Comparison of ENCODE assay signal across 9 cellular contexts in genomic region chr2:119218478-119219064, GRCh38. TPM values are rescaled to one million over a fixed set of nuclear protein-coding genes. Genes with fewer than 3 reads are reported as not detected.
A peak's percentile ranks its signal among the peaks of the same experiment; 100 is the strongest.
DNase-seq lines count a peak whose midpoint lies in the region; ATAC-seq and TF ChIP-seq lines count a peak whose summit lies in the region.
"Had no signal": no experiment of that assay in that cellular context is flagged by ENCODE, and none has a peak within 500 bp of the region (broad histone marks: within the 10 kb centered on the region; RNA-seq: fewer than 3 reads in every experiment).

No MANE protein-coding gene starts in this region.

- peak; percentile 54 to 78 (median 68) for TF ChIP-seq CTCF in gastrocnemius medialis (IDR thresholded peaks at IDR 0.05 in 4 of 5, conservative IDR thresholded peaks at IDR 0.05 in 1 of 5)
- TF ChIP-seq CTCF in lower leg skin (IDR thresholded peaks at IDR 0.05), result no peak

- H3K4me3 ChIP-seq in gastrocnemius medialis (no peak overlapping the region), lower leg skin (ENCODE audit: low read depth, poor library complexity, severe bottlenecking) (no peak overlapping the region)

- DNase-seq in activated CD4-positive, alpha-beta T cell treated with anti-CD3 and anti-CD28 coated beads for 48 hours, result peak; percentile 17
- DNase-seq in activated CD4-positive, alpha-beta T cell treated with anti-CD3 and anti-CD28 coated beads for 1 hour, result no peak
- DNase-seq in NCI-H510A treated with DMSO at 0.1 percent for 48 hours (lab: John Stamatoyannopoulos, UW), result peak; percentile 88
- DNase-seq in epithelial cell of prostate (ENCODE audit: low read depth, low spot score), result no peak
- DNase-seq in gastrocnemius medialis, result peak; percentile 69 to 76
- DNase-seq in lower leg skin (ENCODE audit: low spot score in 2 of 2), result no peak
- DNase-seq: CD4-positive, CD25-positive, alpha-beta regulatory T cell had no signal

- H3K9me3 ChIP-seq in gastrocnemius medialis, result no peaks in the 10 kb centered on the region

- TF ChIP-seq POLR2A in gastrocnemius medialis (IDR thresholded peaks at IDR 0.05) (no peak), lower leg skin (IDR thresholded peaks at IDR 0.05) (no peak)

- peak; percentile 77 for ATAC-seq in gastrocnemius medialis
- no peak for ATAC-seq in HG03571 (IDR thresholded peaks at IDR 0.05; ENCODE audit: unreplicated experiment)
- no peak for ATAC-seq in HG02981 (IDR thresholded peaks at IDR 0.05; ENCODE audit: unreplicated experiment)

- 36 to 38% methylated on average over 6 of the region's 6 CpGs for WGBS in lower leg skin, 2 donors

- H3K4me1 ChIP-seq in gastrocnemius medialis, result peaks cover 7 to 16% of the 10 kb centered on the region in 2 donors

- peak overlapping the region; percentile 33 for H3K27ac ChIP-seq in epithelial cell of prostate
- peak overlapping the region; percentile 10 to 80 (median 71) for H3K27ac ChIP-seq in gastrocnemius medialis

- H3K36me3 ChIP-seq in gastrocnemius medialis, result no peaks in the 10 kb centered on the region

- intact Hi-C loops in gastrocnemius medialis (cut with DNase I; ENCODE audit: low total_unique reads) (loop anchor here (1.0 to 5.0 kb wide), 3 partner anchors 47 to 149 kb away; partner anchors contain the start of genes C2orf76 and DBI), lower leg skin (cut with DNase I; ENCODE audit: low total_unique reads) (no loop called here)

- H3K27me3 ChIP-seq in gastrocnemius medialis, result no peaks in the 10 kb centered on the region

- in situ Hi-C loops in gastrocnemius medialis (cut with MboI; ENCODE audit: low sequenced_read_pairs in 4 of 4), result loop anchor here in 3 of 4 donors (10.0 kb wide), 1 partner anchor 46 kb away; no protein-coding TSS in a partner anchor

RNA-seq across cellular contexts. Expression of gene STEAP3, which starts 5.1 kb away (rescaled TPM):
- 10 to 100 TPM; 10.1 to 21.7 (median 10.6) TPM for total RNA-seq in gastrocnemius medialis
- 10 to 100 TPM; 16.7 to 25.1 (median 22.0) TPM for total RNA-seq in lower leg skin
- total RNA-seq: CD4-positive, CD25-positive, alpha-beta regulatory T cell had no signal

Comparison
In these comparisons a context has a peak if more than half of its experiments do, and no peak if none do; other contexts are left out.
1. DNase-seq: peak in activated CD4-positive, alpha-beta T cell treated with anti-CD3 and anti-CD28 coated beads for 48 hours (single experiment), NCI-H510A treated with DMSO at 0.1 percent for 48 hours (single experiment) and gastrocnemius medialis (2 of 2); none in activated CD4-positive, alpha-beta T cell treated with anti-CD3 and anti-CD28 coated beads for 1 hour (single experiment), epithelial cell of prostate (single experiment) and lower leg skin (0 of 2).
2. ATAC-seq: peak in gastrocnemius medialis (2 of 2); none in HG03571 (single experiment) and HG02981 (single experiment).
3. CTCF ChIP-seq: peak in gastrocnemius medialis (5 of 5); none in lower leg skin (0 of 3).